ENCODE assay signal across 19 cellular contexts in genomic region chr4:24799544-24800272, GRCh38. TPM values are rescaled to one million over a fixed set of nuclear protein-coding genes. Genes with fewer than 3 reads are reported as not detected.
A peak's percentile ranks its signal among the peaks of the same experiment; 100 is the strongest.
DNase-seq lines count a peak whose midpoint lies in the region; ATAC-seq and TF ChIP-seq lines count a peak whose summit lies in the region.
"Had no signal": no experiment of that assay in that cellular context is flagged by ENCODE, and none has a peak within 500 bp of the region (broad histone marks: within the 10 kb centered on the region; RNA-seq: fewer than 3 reads in every experiment).

No MANE protein-coding gene starts in this region.

- in situ Hi-C loops in gastrocnemius medialis (cut with MboI; ENCODE audit: low sequenced_read_pairs in 4 of 4): loop anchor here in 2 of 4 donors (25.0 kb wide), 1 partner anchor 312 kb away; no protein-coding TSS in a partner anchor

- DNase-seq in H7 (peak; percentile 82), choroid plexus epithelial cell (ENCODE audit: low read depth) (no peak), gastrocnemius medialis (no peak), GM10266 (ENCODE audit: extremely low spot score) (no peak)
- DNase-seq in central memory CD4-positive, alpha-beta T cell: no peak
- DNase-seq in activated CD4-positive, alpha-beta T cell treated with anti-CD3 and anti-CD28 coated beads, Interleukin-2, amount 50 U/mL, for 1 hour: no peak
- no peak for DNase-seq in activated T-helper 1 cell treated with anti-CD3 and anti-CD28 coated beads, Interleukin-12 subunit alpha, Interleukin-12 subunit beta, Interleukin-2, Interleukin-4 antibody, amounts not matched to agents 30 ng/mL and 10 ng/mL and 1 ng/mL, durations not matched to agents 14 hours and 24 hours and 36 hours (ENCODE audit: low spot score)
- DNase-seq: activated T-cell treated with anti-CD3 and anti-CD28 coated beads, Interleukin-2, amount 50 U/mL, for 4 hours; AML-193; amniotic stem cell; effector CD8-positive, alpha-beta T cell; NCI-H146; NCI-H524 treated with DMSO at 0.1 percent for 48 hours; stimulated activated CD4-positive, alpha-beta T cell treated with anti-CD3 and anti-CD28 coated beads, Interleukin-1b, Interleukin-23, amount 100 ng/mL, for 48 hours had no signal

- H3K36me3 Mint-ChIP-seq in activated T-helper 1 cell treated with anti-CD3 and anti-CD28 coated beads, Interleukin-12 subunit alpha, Interleukin-12 subunit beta, Interleukin-2, Interleukin-4 antibody, amounts not matched to agents 30 ng/mL and 10 ng/mL and 1 ng/mL, durations not matched to agents 14 hours and 24 hours and 36 hours (ENCODE audit: low read depth): no peaks in the 10 kb centered on the region
- H3K36me3 Mint-ChIP-seq: memory B cell had no signal

- H3K36me3 ChIP-seq in H7 (replicated peaks; ENCODE audit: control insufficient read depth, insufficient read depth, low read length): no peaks in the 10 kb centered on the region
- H3K36me3 ChIP-seq in iPS-15b (ENCODE audit: control insufficient read depth, insufficient read depth, low read length): no peaks in the 10 kb centered on the region
- H3K36me3 ChIP-seq in gastrocnemius medialis: no peaks in the 10 kb centered on the region
- H3K36me3 ChIP-seq: pancreas had no signal

- ATAC-seq in gastrocnemius medialis: no peak
- ATAC-seq: activated T-cell treated with anti-CD3 and anti-CD28 coated beads, Interleukin-2, amount 50 U/mL, for 4 hours; pancreas had no signal

- no peak for TF ChIP-seq POLR2A in gastrocnemius medialis (IDR thresholded peaks at IDR 0.05)

- no peak overlapping the region for H3K27ac ChIP-seq in gastrocnemius medialis
- H3K27ac ChIP-seq: KMS-11, pancreas had no signal

- no peak overlapping the region for H3K27ac Mint-ChIP-seq in activated T-helper 1 cell treated with anti-CD3 and anti-CD28 coated beads, Interleukin-12 subunit alpha, Interleukin-12 subunit beta, Interleukin-2, Interleukin-4 antibody, amounts not matched to agents 30 ng/mL and 10 ng/mL and 1 ng/mL, durations not matched to agents 14 hours and 24 hours and 36 hours
- H3K27ac Mint-ChIP-seq: memory B cell had no signal

- intact Hi-C loops in gastrocnemius medialis (cut with DNase I; ENCODE audit: low total_unique reads): loop anchor here (10.0 kb wide), 1 partner anchor 315 kb away; no protein-coding TSS in a partner anchor
- intact Hi-C loops in activated T-helper 1 cell treated with anti-CD3 and anti-CD28 coated beads, Interleukin-12 subunit alpha, Interleukin-12 subunit beta, Interleukin-2, Interleukin-4 antibody, amounts not matched to agents 30 ng/mL and 10 ng/mL and 1 ng/mL, durations not matched to agents 14 hours and 24 hours and 36 hours (cut with micrococcal nuclease): no loop called here

- H3K27me3 Mint-ChIP-seq in activated T-helper 1 cell treated with anti-CD3 and anti-CD28 coated beads, Interleukin-12 subunit alpha, Interleukin-12 subunit beta, Interleukin-2, Interleukin-4 antibody, amounts not matched to agents 30 ng/mL and 10 ng/mL and 1 ng/mL, durations not matched to agents 14 hours and 24 hours and 36 hours (ENCODE audit: insufficient read depth): peaks cover 32% of the 10 kb centered on the region

- H3K9me3 ChIP-seq in iPS-15b (ENCODE audit: control insufficient read depth, insufficient read depth, low read length) (no peaks in the 10 kb centered on the region), gastrocnemius medialis (no peaks in the 10 kb centered on the region)
- H3K9me3 ChIP-seq: pancreas had no signal

- H3K4me1 ChIP-seq in iPS-15b (ENCODE audit: control insufficient read depth, insufficient read depth, low read length): peaks cover 8% of the 10 kb centered on the region
- H3K4me1 ChIP-seq in gastrocnemius medialis: peaks cover 20% of the 10 kb centered on the region in 2 donors

- H3K4me3 Mint-ChIP-seq in activated T-helper 1 cell treated with anti-CD3 and anti-CD28 coated beads, Interleukin-12 subunit alpha, Interleukin-12 subunit beta, Interleukin-2, Interleukin-4 antibody, amounts not matched to agents 30 ng/mL and 10 ng/mL and 1 ng/mL, durations not matched to agents 14 hours and 24 hours and 36 hours: no peak overlapping the region
- H3K4me3 Mint-ChIP-seq: activated T-cell treated with anti-CD3 and anti-CD28 coated beads, Interleukin-2, amount 50 U/mL, for 4 hours; memory B cell had no signal

- no peaks in the 10 kb centered on the region for H3K4me1 Mint-ChIP-seq in activated T-helper 1 cell treated with anti-CD3 and anti-CD28 coated beads, Interleukin-12 subunit alpha, Interleukin-12 subunit beta, Interleukin-2, Interleukin-4 antibody, amounts not matched to agents 30 ng/mL and 10 ng/mL and 1 ng/mL, durations not matched to agents 14 hours and 24 hours and 36 hours (ENCODE audit: low read depth)
- H3K4me1 Mint-ChIP-seq: memory B cell had no signal

- no peak overlapping the region for H3K9ac ChIP-seq in iPS-15b (ENCODE audit: low read depth, low read length)
- H3K9ac ChIP-seq: KMS-11 had no signal

- H3K27me3 ChIP-seq in H7 (ENCODE audit: control insufficient read depth, insufficient read depth, low read length) (peaks cover 63% of the 10 kb centered on the region), iPS-15b (ENCODE audit: control insufficient read depth, insufficient read depth, low read length) (peaks cover 67% of the 10 kb centered on the region), gastrocnemius medialis (peaks cover 0 to 13% (median 0%) of the 10 kb centered on the region in 3 donors)
- H3K27me3 ChIP-seq: pancreas had no signal

- H3K4me3 ChIP-seq in H7 (ENCODE audit: insufficient read depth, low read depth, low read length): peak overlapping the region; percentile 39
- peak overlapping the region; percentile 39 for H3K4me3 ChIP-seq in choroid plexus epithelial cell (ENCODE audit: low read depth, low read length)
- peak overlapping the region; percentile 57 for H3K4me3 ChIP-seq in iPS-15b (ENCODE audit: low read depth, low read length)
- peak overlapping the region; percentile 33 to 44 (median 38) for H3K4me3 ChIP-seq in gastrocnemius medialis

- no peaks in the 10 kb centered on the region for H3K9me3 Mint-ChIP-seq in activated T-helper 1 cell treated with anti-CD3 and anti-CD28 coated beads, Interleukin-12 subunit alpha, Interleukin-12 subunit beta, Interleukin-2, Interleukin-4 antibody, amounts not matched to agents 30 ng/mL and 10 ng/mL and 1 ng/mL, durations not matched to agents 14 hours and 24 hours and 36 hours
- H3K9me3 Mint-ChIP-seq: activated T-cell treated with anti-CD3 and anti-CD28 coated beads, Interleukin-2, amount 50 U/mL, for 4 hours; memory B cell had no signal

- TF ChIP-seq CTCF in choroid plexus epithelial cell (conservative IDR thresholded peaks at IDR 0.05; ENCODE audit: low read depth, low read length) (no peak), gastrocnemius medialis (IDR thresholded peaks at IDR 0.05 in 4 of 5, conservative IDR thresholded peaks at IDR 0.05 in 1 of 5) (no peak), GM10266 (IDR thresholded peaks at IDR 0.05; ENCODE audit: control insufficient read depth, insufficient read depth, low read depth, missing control alignments) (no peak)

RNA-seq across cellular contexts. Expression of gene SOD3, which starts 4.3 kb away (rescaled TPM):
- 0.07 and 1.3 TPM in 2 replicates for total RNA-seq in H7 (2014; rRNA removed; shearing (Covaris generic))
- 10 to 100 TPM in 1 of 4 donors, 1 to 10 TPM in 3; 2.5 to 13.0 (median 5.9) TPM for total RNA-seq in gastrocnemius medialis
- not detected in 2 replicates for total RNA-seq in activated T-helper 1 cell treated with anti-CD3 and anti-CD28 coated beads, Interleukin-12 subunit alpha, Interleukin-12 subunit beta, Interleukin-2, Interleukin-4 antibody, amounts not matched to agents 30 ng/mL and 10 ng/mL and 1 ng/mL, durations not matched to agents 14 hours and 24 hours and 36 hours
- total RNA-seq: T-helper 1 cell treated with Interleukin-12 subunit alpha and Interleukin-12 subunit beta and Interleukin-4 antibody, amounts not matched to agents 30 ng/mL and 1 ng/mL, for 36 hours had no signal
